Comparison of ENCODE assay signal across 26 cellular contexts in genomic region chr12:92879698-92880322, GRCh38. TPM values are rescaled to one million over a fixed set of nuclear protein-coding genes. Genes with fewer than 3 reads are reported as not detected.
A peak's percentile ranks its signal among the peaks of the same experiment; 100 is the strongest.
DNase-seq lines count a peak whose midpoint lies in the region; ATAC-seq and TF ChIP-seq lines count a peak whose summit lies in the region.
"Had no signal": no experiment of that assay in that cellular context is flagged by ENCODE, and none has a peak within 500 bp of the region (broad histone marks: within the 10 kb centered on the region; RNA-seq: fewer than 3 reads in every experiment).

No MANE protein-coding gene starts in this region.

- no peaks in the 10 kb centered on the region; the same call in 1 of the 2 replicates for H4K20me1 ChIP-seq in GM23338 (replicated peaks; ENCODE audit: insufficient read depth)

- no peaks in the 10 kb centered on the region for H3K4me1 ChIP-seq in GM23338 (ENCODE audit: insufficient read depth)
- H3K4me1 ChIP-seq: spleen, thyroid gland had no signal

- no peak overlapping the region for H3K4me2 ChIP-seq in GM23338

- no peak for DNase-seq in GM23338 (ENCODE audit: low spot score)
- DNase-seq in NCI-H1048 (lab: John Stamatoyannopoulos, UW): peak; percentile 73
- DNase-seq in fibroblast of pulmonary artery (ENCODE audit: low read depth): peak; percentile 18
- DNase-seq in stimulated activated naive B cell treated with anti-CD40 and anti-IgM and Interleukin-4, amounts not matched to agents 10 μg/mL and 1 μg/mL and 100 μg/mL, for 72 hours: no peak
- no peak for DNase-seq in stimulated activated CD4-positive, alpha-beta T cell treated with anti-CD3 and anti-CD28 coated beads, Interleukin-15, amount 100 ng/mL, for 24 hours
- no peak for DNase-seq in activated effector memory CD4-positive, alpha-beta T cell treated with anti-CD3 and anti-CD28 coated beads, Interleukin-2, amount 50 U/mL, for 16 hours
- no peak for DNase-seq in NCI-H2029 (lab: John Stamatoyannopoulos, UW)
- DNase-seq: activated CD4-positive, alpha-beta memory T cell treated with anti-CD3 and anti-CD28 coated beads, Interleukin-2, amount 10 ng/mL, durations not matched to agents 7 days and 5 days; activated CD4-positive, CD25-positive, alpha-beta regulatory T cell treated with anti-CD3 and anti-CD28 coated beads, Interleukin-2, amount 50 U/mL, for 72 hours; activated naive CD8-positive, alpha-beta T cell treated with anti-CD3 and anti-CD28 coated beads, Interleukin-2, amount 50 U/mL, for 24 hours; CD4-positive, alpha-beta T cell; GOT3; IMR-90; NCI-H1105 treated with DMSO at 0.1 percent for 48 hours; NCI-H2081; NCI-H446; retina; spleen; stimulated activated CD4-positive, alpha-beta T cell treated with anti-CD3 and anti-CD28 coated beads, Interleukin-4, amount 100 ng/mL, for 24 hours; stimulated activated naive CD8-positive, alpha-beta T cell treated with anti-CD3 and anti-CD28 coated beads, Interleukin-15, Interleukin-2, amounts not matched to agents 100 U/mL and 50 U/mL, for 24 hours; SW 1271; thyroid gland had no signal

- no peak overlapping the region for H2AFZ ChIP-seq in GM23338

- peak overlapping the region; percentile 78 for H3K27ac Mint-ChIP-seq in GM23338
- peak overlapping the region; percentile 28 for H3K27ac Mint-ChIP-seq in stimulated activated naive B cell treated with anti-CD40 and anti-IgM and Interleukin-4, amounts not matched to agents 10 μg/mL and 1 μg/mL and 100 μg/mL, for 72 hours
- H3K27ac Mint-ChIP-seq: activated CD4-positive, alpha-beta memory T cell treated with anti-CD3 and anti-CD28 coated beads, Interleukin-2, amount 10 ng/mL, durations not matched to agents 7 days and 5 days; activated naive CD8-positive, alpha-beta T cell treated with anti-CD3 and anti-CD28 coated beads, Interleukin-2, amount 50 U/mL, for 24 hours; activated T-helper 2 cell treated with anti-CD3 and anti-CD28 coated beads, Interferon-gamma antibody, Interleukin-2, Interleukin-4, amounts not matched to agents 10 μg/mL and 5 μg/mL and 100 μg/mL, durations not matched to agents 14 hours and 24 hours and 36 hours; CD4-positive, alpha-beta T cell had no signal

- no peaks in the 10 kb centered on the region; the same call in 1 of the 2 replicates for H3K9me2 ChIP-seq in GM23338 (ENCODE audit: insufficient read depth)

- no peaks in the 10 kb centered on the region for H3K27me3 ChIP-seq in GM23338 (ENCODE audit: insufficient read depth)
- H3K27me3 ChIP-seq: spleen, thyroid gland had no signal

- H3K79me2 ChIP-seq in GM23338 (replicated peaks; ENCODE audit: insufficient read depth): no peaks in the 10 kb centered on the region; the same call in 1 of the 2 replicates

- H3K27ac ChIP-seq in GM23338 (ENCODE audit: low read depth): no peak overlapping the region
- H3K27ac ChIP-seq: HL-60, spleen, thyroid gland had no signal

- no peaks in the 10 kb centered on the region for H3K9me3 Mint-ChIP-seq in GM23338
- peaks cover 0 to 2% of the 10 kb centered on the region in 2 donors for H3K9me3 Mint-ChIP-seq in stimulated activated naive B cell treated with anti-CD40 and anti-IgM and Interleukin-4, amounts not matched to agents 10 μg/mL and 1 μg/mL and 100 μg/mL, for 72 hours
- H3K9me3 Mint-ChIP-seq: activated CD4-positive, alpha-beta memory T cell treated with anti-CD3 and anti-CD28 coated beads, Interleukin-2, amount 10 ng/mL, durations not matched to agents 7 days and 5 days; activated naive CD8-positive, alpha-beta T cell treated with anti-CD3 and anti-CD28 coated beads, Interleukin-2, amount 50 U/mL, for 24 hours; activated T-helper 2 cell treated with anti-CD3 and anti-CD28 coated beads, Interferon-gamma antibody, Interleukin-2, Interleukin-4, amounts not matched to agents 10 μg/mL and 5 μg/mL and 100 μg/mL, durations not matched to agents 14 hours and 24 hours and 36 hours; CD4-positive, alpha-beta T cell; central memory CD8-positive, alpha-beta T cell had no signal

- H3K27me3 Mint-ChIP-seq in GM23338 (ENCODE audit: insufficient read depth, low read depth, poor library complexity): peaks cover 3% of the 10 kb centered on the region
- H3K27me3 Mint-ChIP-seq in stimulated activated naive B cell treated with anti-CD40 and anti-IgM and Interleukin-4, amounts not matched to agents 10 μg/mL and 1 μg/mL and 100 μg/mL, for 72 hours: no peaks in the 10 kb centered on the region
- H3K27me3 Mint-ChIP-seq: activated CD4-positive, alpha-beta memory T cell treated with anti-CD3 and anti-CD28 coated beads, Interleukin-2, amount 10 ng/mL, durations not matched to agents 7 days and 5 days; activated naive CD8-positive, alpha-beta T cell treated with anti-CD3 and anti-CD28 coated beads, Interleukin-2, amount 50 U/mL, for 24 hours; CD4-positive, alpha-beta T cell; central memory CD8-positive, alpha-beta T cell had no signal

- peak; percentile 79 for ATAC-seq in GM23338
- no peak for ATAC-seq in stimulated activated naive B cell treated with anti-CD40 and anti-IgM and Interleukin-4, amounts not matched to agents 10 μg/mL and 1 μg/mL and 100 μg/mL, for 72 hours (replicated peaks)
- ATAC-seq: activated naive CD8-positive, alpha-beta T cell treated with anti-CD3 and anti-CD28 coated beads, Interleukin-2, amount 50 U/mL, for 24 hours; Right ventricle myocardium inferior; stimulated activated naive CD8-positive, alpha-beta T cell treated with anti-CD3 and anti-CD28 coated beads, Interleukin-15, Interleukin-2, amounts not matched to agents 100 U/mL and 50 U/mL, for 24 hours had no signal

- H3K4me3 Mint-ChIP-seq in GM23338: no peak overlapping the region
- H3K4me3 Mint-ChIP-seq in stimulated activated naive B cell treated with anti-CD40 and anti-IgM and Interleukin-4, amounts not matched to agents 10 μg/mL and 1 μg/mL and 100 μg/mL, for 72 hours: no peak overlapping the region
- H3K4me3 Mint-ChIP-seq: activated CD4-positive, alpha-beta memory T cell treated with anti-CD3 and anti-CD28 coated beads, Interleukin-2, amount 10 ng/mL, durations not matched to agents 7 days and 5 days; activated naive CD8-positive, alpha-beta T cell treated with anti-CD3 and anti-CD28 coated beads, Interleukin-2, amount 50 U/mL, for 24 hours; CD4-positive, alpha-beta T cell; central memory CD8-positive, alpha-beta T cell had no signal

- H3K36me3 Mint-ChIP-seq in GM23338 (ENCODE audit: low read depth): peaks cover 20% of the 10 kb centered on the region
- H3K36me3 Mint-ChIP-seq in stimulated activated naive B cell treated with anti-CD40 and anti-IgM and Interleukin-4, amounts not matched to agents 10 μg/mL and 1 μg/mL and 100 μg/mL, for 72 hours: peaks cover 67 to 75% of the 10 kb centered on the region in 2 donors

- no peak for TF ChIP-seq CTCF in GM23338 (conservative IDR thresholded peaks at IDR 0.05; ENCODE audit: low read depth in 2 of 2)
- no peak for TF ChIP-seq CTCF in fibroblast of pulmonary artery (IDR thresholded peaks at IDR 0.05; ENCODE audit: low read length, missing control alignments)

- no peak overlapping the region for H3K4me3 ChIP-seq in GM23338
- no peak overlapping the region for H3K4me3 ChIP-seq in fibroblast of pulmonary artery (replicated peaks; ENCODE audit: low read depth, low read length)
- H3K4me3 ChIP-seq: spleen, thyroid gland had no signal

- H3F3A ChIP-seq in GM23338 (replicated peaks; ENCODE audit: low read depth): no peaks in the 10 kb centered on the region

- H3K4me1 Mint-ChIP-seq in GM23338: peaks cover 24% of the 10 kb centered on the region
- H3K4me1 Mint-ChIP-seq in stimulated activated naive B cell treated with anti-CD40 and anti-IgM and Interleukin-4, amounts not matched to agents 10 μg/mL and 1 μg/mL and 100 μg/mL, for 72 hours: peaks cover 12 to 26% of the 10 kb centered on the region in 2 donors
- H3K4me1 Mint-ChIP-seq: activated CD4-positive, alpha-beta memory T cell treated with anti-CD3 and anti-CD28 coated beads, Interleukin-2, amount 10 ng/mL, durations not matched to agents 7 days and 5 days had no signal

- H3K36me3 ChIP-seq in GM23338 (ENCODE audit: insufficient read depth): peaks cover 2% of the 10 kb centered on the region
- H3K36me3 ChIP-seq: thyroid gland had no signal

TF ChIP-seq in GM23338, 12 proteins besides CTCF, POLR2A, EP300 and RAD21:
- TF ChIP-seq ZNF114 (CRISPR knock-in tag; IDR thresholded peaks at IDR 0.05) (no peak), NANOG (IDR thresholded peaks at IDR 0.05; ENCODE audit: borderline replicate concordance) (no peak), STAT1 (IDR thresholded peaks at IDR 0.05; ENCODE audit: unreplicated experiment) (no peak), EZH2 (IDR thresholded peaks at IDR 0.05; ENCODE audit: low read depth, unreplicated experiment) (no peak), EZH2phosphoT487 (IDR thresholded peaks at IDR 0.05; ENCODE audit: unreplicated experiment) (no peak), JUNB (IDR thresholded peaks at IDR 0.05; ENCODE audit: unreplicated experiment) (no peak), POLR2AphosphoS5 (IDR thresholded peaks at IDR 0.05; ENCODE audit: low read depth) (no peak)

RNA-seq across cellular contexts. Expression of gene EEA1, which starts 49.3 kb away (rescaled TPM):
- total RNA-seq in GM23338 (2014; rRNA removed; shearing (Covaris generic)): 10.0 and 12.5 TPM in 2 replicates
- polyA plus RNA-seq in GM23338 (2016; fragmentation: Nextera tagmentation; extraction: Ambion mirVana): 25.8 and 41.1 TPM in 2 replicates

Comparison
In these comparisons a context has a peak if more than half of its experiments do, and no peak if none do; other contexts are left out.
1. DNase-seq: peak in NCI-H1048 (single experiment) and fibroblast of pulmonary artery (single experiment); none in GM23338 (single experiment), stimulated activated naive B cell treated with anti-CD40 and anti-IgM and Interleukin-4, amounts not matched to agents 10 μg/mL and 1 μg/mL and 100 μg/mL, for 72 hours (single experiment), stimulated activated CD4-positive, alpha-beta T cell treated with anti-CD3 and anti-CD28 coated beads, Interleukin-15, amount 100 ng/mL, for 24 hours (single experiment), activated effector memory CD4-positive, alpha-beta T cell treated with anti-CD3 and anti-CD28 coated beads, Interleukin-2, amount 50 U/mL, for 16 hours (single experiment) and NCI-H2029 (single experiment).